In the genomic region with DNA sequence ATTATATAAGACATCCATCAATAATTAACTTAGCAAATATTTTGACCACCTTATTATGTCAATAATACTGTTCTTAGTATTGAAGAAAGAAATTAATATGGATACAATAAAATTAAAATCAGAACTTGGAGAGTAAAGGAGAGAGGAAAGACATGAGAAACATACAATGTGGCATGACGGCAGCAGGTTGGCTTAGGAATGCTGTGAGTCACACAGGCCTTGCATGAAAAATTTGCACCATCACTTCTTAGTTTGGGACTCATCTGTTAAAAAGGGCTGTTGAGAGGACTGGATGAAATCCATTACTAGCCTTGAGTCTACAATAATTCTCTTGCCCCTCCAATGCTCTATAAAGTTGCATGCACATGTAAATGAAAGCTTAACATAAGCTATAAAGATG, we compare ENCODE assay signal across 16 cellular contexts.
DNase-seq lines count a peak whose midpoint lies in the region; ATAC-seq and TF ChIP-seq lines count a peak whose summit lies in the region.
"Had no signal": no experiment of that assay in that cellular context is flagged by ENCODE, and none has a peak within 500 bp of the region (broad histone marks: within the 10 kb centered on the region; RNA-seq: fewer than 3 reads in every experiment).

No MANE protein-coding gene starts in this region.

- no peak for ATAC-seq in GM18511 (IDR thresholded peaks at IDR 0.05; ENCODE audit: unreplicated experiment)
- ATAC-seq: HCT116, left lung had no signal

- H3K36me3 ChIP-seq in SJSA1 (no peaks in the 10 kb centered on the region), smooth muscle cell (ENCODE audit: low read depth) (no peaks in the 10 kb centered on the region), H7 (replicated peaks; ENCODE audit: control insufficient read depth, insufficient read depth, low read length) (no peaks in the 10 kb centered on the region)
- H3K36me3 ChIP-seq: left lung, tibial artery had no signal

- no peak for TF ChIP-seq CTCF in smooth muscle cell (IDR thresholded peaks at IDR 0.05; ENCODE audit: borderline replicate concordance, insufficient read depth, poor library complexity, severe bottlenecking)

- peak overlapping the region; percentile 5 for H3K4me2 ChIP-seq in smooth muscle cell

- H3K4me1 ChIP-seq in SJSA1 (replicated peaks) = peaks cover 28% of the 10 kb centered on the region
- peaks cover 13% of the 10 kb centered on the region for H3K4me1 ChIP-seq in smooth muscle cell (ENCODE audit: low read depth)
- H3K4me1 ChIP-seq: left lung had no signal

- no peaks in the 10 kb centered on the region for H3K9me3 ChIP-seq in SJSA1 (replicated peaks)
- no peaks in the 10 kb centered on the region for H3K9me3 ChIP-seq in smooth muscle cell (replicated peaks; ENCODE audit: low read depth)
- H3K9me3 ChIP-seq: left lung, tibial artery had no signal

- peaks cover 36% of the 10 kb centered on the region for H3K79me2 ChIP-seq in smooth muscle cell (ENCODE audit: low read depth)

- 10% methylated on average over 1 of the region's 1 CpG for WGBS in smooth muscle cell (ENCODE audit: low lambda C conversion rate)

- no peak overlapping the region for H2AFZ ChIP-seq in smooth muscle cell (ENCODE audit: low read depth)

- no peaks in the 10 kb centered on the region for H3F3A ChIP-seq in smooth muscle cell (ENCODE audit: low read depth)

- H3K27me3 ChIP-seq in SJSA1 (replicated peaks) = no peaks in the 10 kb centered on the region
- no peaks in the 10 kb centered on the region for H3K27me3 ChIP-seq in smooth muscle cell (ENCODE audit: low read depth)
- H3K27me3 ChIP-seq in H7 (ENCODE audit: control insufficient read depth, insufficient read depth, low read length) = no peaks in the 10 kb centered on the region
- H3K27me3 ChIP-seq: left lung, tibial artery had no signal

- H4K20me1 ChIP-seq in smooth muscle cell (ENCODE audit: low read depth) = peaks cover 17% of the 10 kb centered on the region

- H3K27ac ChIP-seq in SJSA1 (peak overlapping the region; percentile 47), smooth muscle cell (ENCODE audit: low read depth) (peak overlapping the region; percentile 63)
- H3K27ac ChIP-seq: 22Rv1, left lung had no signal

- H3K4me3 ChIP-seq in SJSA1 = no peak overlapping the region
- H3K4me3 ChIP-seq in smooth muscle cell = no peak overlapping the region
- no peak overlapping the region for H3K4me3 ChIP-seq in H7 (ENCODE audit: insufficient read depth, low read depth, low read length)
- H3K4me3 ChIP-seq: left lung, tibial artery had no signal

- DNase-seq in DMS 273 (lab: John Stamatoyannopoulos, UW; ENCODE audit: unreplicated experiment) = peak; percentile 27
- DNase-seq in DMS 273 treated with DMSO at 0.1 percent for 48 hours (lab: John Stamatoyannopoulos, UW) = no peak
- DNase-seq in SJSA1 (ENCODE audit: low read depth in 1 of 2, low spot score in 2 of 2) = peak; percentile 50
- peak; percentile 56 for DNase-seq in fibroblast of peridontal ligament (ENCODE audit: extremely low read depth)
- DNase-seq in smooth muscle cell (lab: John Stamatoyannopoulos, UW; ENCODE audit: unreplicated experiment) = no peak
- DNase-seq in GOT3 (lab: John Stamatoyannopoulos, UW) = no peak
- DNase-seq in H7 = no peak
- DNase-seq: DMS53, head of caudate nucleus, left lung, NCI-H1417, NCI-H526 treated with DMSO at 0.1 percent for 48 hours, tibial artery had no signal

- no peak overlapping the region for H3K9ac ChIP-seq in smooth muscle cell (ENCODE audit: low read depth)

Comparison
In these comparisons a context has a peak if more than half of its experiments do, and no peak if none do; other contexts are left out.
1. DNase-seq: peak in DMS 273 (single experiment), SJSA1 (2 of 2) and fibroblast of peridontal ligament (single experiment); none in DMS 273 treated with DMSO at 0.1 percent for 48 hours (single experiment), smooth muscle cell (single experiment), GOT3 (single experiment) and H7 (single experiment).